In genomic region chr1:3121401-3122215, GRCh38 we compare ENCODE assay signal across 14 cellular contexts. TPM values are rescaled to one million over a fixed set of nuclear protein-coding genes. Genes with fewer than 3 reads are reported as not detected.
"Had no signal": no experiment of that assay in that cellular context is flagged by ENCODE, and none has a peak within 500 bp of the region (broad histone marks: within the 10 kb centered on the region; RNA-seq: fewer than 3 reads in every experiment).

No MANE protein-coding gene starts in this region.

- DNase-seq: activated CD4-positive, alpha-beta T cell treated with anti-CD3 and anti-CD28 coated beads, Interleukin-2, amount 50 U/mL, for 1 hour; activated CD8-positive, alpha-beta memory T cell treated with anti-CD3 and anti-CD28 coated beads for 24 hours; activated gamma-delta T cell treated with Interleukin-2 at 50 U/mL for 16 hours; amygdala; immature natural killer cell; SW 1271; thyroid gland had no signal

- H3K27me3 Mint-ChIP-seq: activated naive CD8-positive, alpha-beta T cell had no signal

- H3K9me3 ChIP-seq: neutrophil, thyroid gland, vagina had no signal

- H3K27me3 ChIP-seq: neutrophil, thyroid gland, vagina had no signal

- H3K4me1 ChIP-seq: parathyroid adenoma had no signal

- ATAC-seq: stimulated activated effector memory CD8-positive, alpha-beta T cell treated with anti-CD3 and anti-CD28 coated beads, Interleukin-12 subunit alpha, Interleukin-12 subunit beta, amount 100 ng/mL, for 72 hours had no signal

- H3K4me3 Mint-ChIP-seq: activated naive CD8-positive, alpha-beta T cell; immature natural killer cell; stimulated activated effector memory CD8-positive, alpha-beta T cell treated with anti-CD3 and anti-CD28 coated beads, Interleukin-12 subunit alpha, Interleukin-12 subunit beta, amount 100 ng/mL, for 72 hours; T-helper 2 cell treated with Interferon-gamma antibody and Interleukin-4, amounts not matched to agents 5 μg/mL and 100 μg/mL, for 36 hours had no signal

- H3K36me3 ChIP-seq: neutrophil, thyroid gland, vagina had no signal

- H2AFZ ChIP-seq: parathyroid adenoma had no signal

- H3K27ac ChIP-seq: neutrophil, parathyroid adenoma, thyroid gland, vagina had no signal

- H3K9ac ChIP-seq: parathyroid adenoma had no signal

- H3K27ac Mint-ChIP-seq: activated naive CD8-positive, alpha-beta T cell; immature natural killer cell; stimulated activated effector memory CD8-positive, alpha-beta T cell treated with anti-CD3 and anti-CD28 coated beads, Interleukin-12 subunit alpha, Interleukin-12 subunit beta, amount 100 ng/mL, for 72 hours; T-helper 2 cell treated with Interferon-gamma antibody and Interleukin-4, amounts not matched to agents 5 μg/mL and 100 μg/mL, for 36 hours had no signal

- H3K36me3 Mint-ChIP-seq: activated naive CD8-positive, alpha-beta T cell; immature natural killer cell; stimulated activated effector memory CD8-positive, alpha-beta T cell treated with anti-CD3 and anti-CD28 coated beads, Interleukin-12 subunit alpha, Interleukin-12 subunit beta, amount 100 ng/mL, for 72 hours had no signal

- H3K79me2 ChIP-seq: parathyroid adenoma had no signal

- H3K9me3 Mint-ChIP-seq: immature natural killer cell; stimulated activated effector memory CD8-positive, alpha-beta T cell treated with anti-CD3 and anti-CD28 coated beads, Interleukin-12 subunit alpha, Interleukin-12 subunit beta, amount 100 ng/mL, for 72 hours; T-helper 2 cell treated with Interferon-gamma antibody and Interleukin-4, amounts not matched to agents 5 μg/mL and 100 μg/mL, for 36 hours had no signal

- H3K4me1 Mint-ChIP-seq: immature natural killer cell; stimulated activated effector memory CD8-positive, alpha-beta T cell treated with anti-CD3 and anti-CD28 coated beads, Interleukin-12 subunit alpha, Interleukin-12 subunit beta, amount 100 ng/mL, for 72 hours had no signal

- H3K4me3 ChIP-seq: thyroid gland, vagina had no signal

RNA-seq across cellular contexts. Expression of gene PRDM16, which starts 52.6 kb away (rescaled TPM):
- total RNA-seq: lung microvascular endothelial cell had no signal
